ENCODE assay signal across 12 cellular contexts in the genomic region with DNA sequence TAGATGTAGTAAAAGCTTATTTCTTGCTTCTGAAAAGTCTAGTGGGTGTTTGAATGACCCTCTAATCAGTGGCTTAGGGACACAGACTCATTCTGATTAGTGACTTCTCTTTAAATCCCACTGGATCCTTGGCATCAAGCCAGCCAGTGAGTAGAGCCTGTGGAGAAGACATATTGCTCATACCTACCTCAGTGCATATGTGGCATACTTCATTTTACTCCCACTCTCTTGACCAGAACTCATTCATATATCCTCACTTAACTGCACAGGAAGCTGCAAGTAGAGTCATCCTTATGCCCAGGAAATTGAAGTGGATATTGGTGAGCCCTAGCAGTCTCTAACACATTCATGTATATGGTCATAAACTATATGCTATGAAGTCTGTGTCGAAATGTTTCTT.
DNase-seq lines count a peak whose midpoint lies in the region; ATAC-seq, FAIRE-seq and TF ChIP-seq lines count a peak whose summit lies in the region.
"Had no signal": no experiment of that assay in that cellular context is flagged by ENCODE, and none has a peak within 500 bp of the region (broad histone marks: within the 10 kb centered on the region; RNA-seq: fewer than 3 reads in every experiment).

No MANE protein-coding gene starts in this region.

- H3K4me1 ChIP-seq in Peyer's patch: peaks cover 0 to 16% (median 2%) of the 10 kb centered on the region in 4 donors

- no peaks in the 10 kb centered on the region for H3K27me3 ChIP-seq in Peyer's patch
- H3K27me3 ChIP-seq: left lung had no signal

- ATAC-seq in HG02763 (IDR thresholded peaks at IDR 0.05; ENCODE audit: unreplicated experiment) (no peak), GM18502 (IDR thresholded peaks at IDR 0.05; ENCODE audit: poor library complexity, unreplicated experiment) (no peak)
- ATAC-seq: A549, left lung had no signal

- H3K9me3 ChIP-seq in SK-N-MC (ENCODE audit: low read depth, low read length) (no peaks in the 10 kb centered on the region), Peyer's patch (no peaks in the 10 kb centered on the region)
- H3K9me3 ChIP-seq: A549 had no signal

- TF ChIP-seq CTCF in Peyer's patch (IDR thresholded peaks at IDR 0.05): no peak

- peak; percentile 60 for FAIRE-seq in GM12891 (lab: Jason Lieb, UNC)
- FAIRE-seq: A549 had no signal

- no peak overlapping the region for H3K27ac ChIP-seq in SK-N-MC
- H3K27ac ChIP-seq in Peyer's patch: no peak overlapping the region
- H3K27ac ChIP-seq: A549, left lung had no signal

- H3K9ac ChIP-seq in SK-N-MC (ENCODE audit: insufficient read length): no peak overlapping the region

- H3K36me3 ChIP-seq in SK-N-MC (ENCODE audit: insufficient read depth, low read length) (peaks cover 72% of the 10 kb centered on the region), Peyer's patch (no peaks in the 10 kb centered on the region)
- H3K36me3 ChIP-seq: left lung had no signal

- H3K4me3 ChIP-seq in SK-N-MC (no peak overlapping the region), Peyer's patch (no peak overlapping the region)
- H3K4me3 ChIP-seq: A549, left lung had no signal

- DNase-seq in NCI-H1105 treated with DMSO at 0.1 percent for 48 hours (lab: John Stamatoyannopoulos, UW): peak; percentile 2
- DNase-seq in NCI-H1105 (lab: John Stamatoyannopoulos, UW): no peak
- no peak for DNase-seq in GM12891 (ENCODE audit: insufficient read length, low spot score)
- peak; percentile 12 for DNase-seq in SK-N-MC (ENCODE audit: low read depth, low spot score)
- DNase-seq in glomerular visceral epithelial cell (ENCODE audit: extremely low spot score): peak; percentile 61
- DNase-seq in Peyer's patch: no peak
- DNase-seq: activated CD4-positive, alpha-beta T cell treated with anti-CD3 and anti-CD28 coated beads for 4 hours; left lung; nucleus accumbens had no signal

- TF ChIP-seq POLR2A in GM12891 (IDR thresholded peaks at IDR 0.05; ENCODE audit: low read depth, low read length) (no peak), Peyer's patch (IDR thresholded peaks at IDR 0.05) (no peak)

TF ChIP-seq in GM12891, 5 proteins besides CTCF, POLR2A, EP300 and RAD21:
- TF ChIP-seq SPI1 (IDR thresholded peaks at IDR 0.05; ENCODE audit: low read depth, low read length) (no peak), TAF1 (IDR thresholded peaks at IDR 0.05; ENCODE audit: low read depth, low read length) (no peak), PAX5 (IDR thresholded peaks at IDR 0.05; ENCODE audit: insufficient read depth, low read length, severe bottlenecking) (no peak)

Comparison
In these comparisons a context has a peak if more than half of its experiments do, and no peak if none do; other contexts are left out.
1. DNase-seq: peak in NCI-H1105 treated with DMSO at 0.1 percent for 48 hours (single experiment), SK-N-MC (single experiment) and glomerular visceral epithelial cell (single experiment); none in NCI-H1105 (single experiment), GM12891 (single experiment) and Peyer's patch (0 of 3).